In genomic region chr17:247767-248166, GRCh38 we compare ENCODE assay signal across 23 cellular contexts.
DNase-seq lines count a peak whose midpoint lies in the region; ATAC-seq and TF ChIP-seq lines count a peak whose summit lies in the region.
"Had no signal": no experiment of that assay in that cellular context is flagged by ENCODE, and none has a peak within 500 bp of the region (broad histone marks: within the 10 kb centered on the region; RNA-seq: fewer than 3 reads in every experiment).

No MANE protein-coding gene starts in this region.

- intact Hi-C loops in transverse colon (cut with DNase I; ENCODE audit: low total_unique reads): loop anchor here (2.0 kb wide), 1 partner anchor 57 kb away; no protein-coding TSS in a partner anchor

- no peaks in the 10 kb centered on the region for H3K27me3 Mint-ChIP-seq in activated naive CD8-positive, alpha-beta T cell treated with anti-CD3 and anti-CD28 coated beads, Interleukin-2, amount 10 ng/mL, durations not matched to agents 7 days and 5 days
- no peaks in the 10 kb centered on the region for H3K27me3 Mint-ChIP-seq in activated naive CD8-positive, alpha-beta T cell treated with anti-CD3 and anti-CD28 coated beads for 36 hours
- no peaks in the 10 kb centered on the region for H3K27me3 Mint-ChIP-seq in effector memory CD8-positive, alpha-beta T cell
- H3K27me3 Mint-ChIP-seq: stimulated activated naive CD8-positive, alpha-beta T cell treated with anti-CD3 and anti-CD28 coated beads, Interleukin-15, amount 100 ng/mL, for 72 hours had no signal

- H3K27me3 ChIP-seq in transverse colon: no peaks in the 10 kb centered on the region

- no peak overlapping the region for H3K27ac Mint-ChIP-seq in activated naive CD8-positive, alpha-beta T cell treated with anti-CD3 and anti-CD28 coated beads, Interleukin-2, amount 10 ng/mL, durations not matched to agents 7 days and 5 days
- no peak overlapping the region for H3K27ac Mint-ChIP-seq in activated naive CD8-positive, alpha-beta T cell treated with anti-CD3 and anti-CD28 coated beads for 36 hours
- H3K27ac Mint-ChIP-seq in effector memory CD8-positive, alpha-beta T cell: peak overlapping the region; percentile 62 to 74
- H3K27ac Mint-ChIP-seq: activated naive CD4-positive, alpha-beta T cell treated with anti-CD3 and anti-CD28 coated beads, Interleukin-2, amount 50 U/mL, for 72 hours had no signal

- TF ChIP-seq CTCF in transverse colon (IDR thresholded peaks at IDR 0.05): no peak

- H3K9me3 Mint-ChIP-seq in activated naive CD8-positive, alpha-beta T cell treated with anti-CD3 and anti-CD28 coated beads, Interleukin-2, amount 10 ng/mL, durations not matched to agents 7 days and 5 days: peaks cover 4% of the 10 kb centered on the region
- H3K9me3 Mint-ChIP-seq in activated naive CD8-positive, alpha-beta T cell treated with anti-CD3 and anti-CD28 coated beads for 36 hours: no peaks in the 10 kb centered on the region
- no peaks in the 10 kb centered on the region for H3K9me3 Mint-ChIP-seq in effector memory CD8-positive, alpha-beta T cell

- H3K36me3 Mint-ChIP-seq in activated naive CD8-positive, alpha-beta T cell treated with anti-CD3 and anti-CD28 coated beads, Interleukin-2, amount 10 ng/mL, durations not matched to agents 7 days and 5 days: no peaks in the 10 kb centered on the region
- H3K36me3 Mint-ChIP-seq in activated naive CD8-positive, alpha-beta T cell treated with anti-CD3 and anti-CD28 coated beads for 36 hours: no peaks in the 10 kb centered on the region
- H3K36me3 Mint-ChIP-seq in effector memory CD8-positive, alpha-beta T cell (ENCODE audit: insufficient read depth): no peaks in the 10 kb centered on the region
- H3K36me3 Mint-ChIP-seq: activated naive CD4-positive, alpha-beta T cell treated with anti-CD3 and anti-CD28 coated beads, Interleukin-2, amount 50 U/mL, for 72 hours had no signal

- peak; percentile 19 for DNase-seq in activated naive CD8-positive, alpha-beta T cell treated with anti-CD3 and anti-CD28 coated beads, Interleukin-2, amount 10 ng/mL, durations not matched to agents 7 days and 5 days
- DNase-seq in activated naive CD8-positive, alpha-beta T cell treated with anti-CD3 and anti-CD28 coated beads for 36 hours: no peak
- DNase-seq in effector memory CD8-positive, alpha-beta T cell: no peak
- DNase-seq in mucosa of gallbladder (ENCODE audit: low spot score): peak; percentile 32
- DNase-seq in transverse colon: peak; percentile 7
- DNase-seq in NCI-H1105 (lab: John Stamatoyannopoulos, UW): no peak
- DNase-seq: activated CD4-positive, alpha-beta T cell treated with anti-CD3 and anti-CD28 coated beads, Interleukin-2, amount 50 U/mL, for 48 hours; activated T-cell treated with anti-CD3 and anti-CD28 coated beads, Interleukin-2, amount 50 U/mL, for 1 hour; C1 segment of cervical spinal cord; H7; hypothalamus; Karpas-422; NCI-H1048; NCI-H2081; RPMI8226; stimulated activated CD4-positive, alpha-beta T cell treated with anti-CD3 and anti-CD28 coated beads, Interleukin-2, amount 100 ng/mL, for 24 hours had no signal

- WGBS in transverse colon (ENCODE audit: low coverage in 1 of 2), 2 donors: 66% methylated on average over 8 of the region's 8 CpGs; no CpG with 5 or more reads in 1 of the 2 donors

- ATAC-seq in activated naive CD8-positive, alpha-beta T cell treated with anti-CD3 and anti-CD28 coated beads, Interleukin-2, amount 10 ng/mL, durations not matched to agents 7 days and 5 days (ENCODE audit: low read depth): no peak
- no peak for ATAC-seq in effector memory CD8-positive, alpha-beta T cell (replicated peaks)
- ATAC-seq in GM19467 (IDR thresholded peaks at IDR 0.05; ENCODE audit: unreplicated experiment): no peak
- no peak for ATAC-seq in HG03108 (IDR thresholded peaks at IDR 0.05; ENCODE audit: unreplicated experiment)
- ATAC-seq: activated naive CD4-positive, alpha-beta T cell treated with anti-CD3 and anti-CD28 coated beads, Interleukin-2, amount 50 U/mL, for 72 hours; GM12878; stimulated activated naive CD8-positive, alpha-beta T cell treated with anti-CD3 and anti-CD28 coated beads, Interleukin-15, amount 100 ng/mL, for 72 hours had no signal

- in situ Hi-C loops in transverse colon (cut with MboI; ENCODE audit: low pct_ligation_motif_present in 1 of 4, low pct_unique_long_range_greater_than_20kb in 1 of 4, low sequenced_read_pairs in 3 of 4): no loop called here

- H3K4me3 ChIP-seq in transverse colon: no peak overlapping the region
- H3K4me3 ChIP-seq: coronary artery, GM12878 had no signal

- no peak overlapping the region for H3K27ac ChIP-seq in transverse colon
- H3K27ac ChIP-seq: coronary artery, neutrophil had no signal

- no peak for TF ChIP-seq POLR2A in transverse colon (IDR thresholded peaks at IDR 0.05)

- POLR2A ChIA-PET in activated naive CD8-positive, alpha-beta T cell treated with anti-CD3 and anti-CD28 coated beads, Interleukin-2, amount 10 ng/mL, durations not matched to agents 7 days and 5 days (lab: Charles Lee): no interaction called here

- H3K36me3 ChIP-seq in transverse colon: no peaks in the 10 kb centered on the region

- TF ChIP-seq EP300 in transverse colon (IDR thresholded peaks at IDR 0.05; ENCODE audit: low read depth): no peak

- no peaks in the 10 kb centered on the region for H3K9me3 ChIP-seq in transverse colon
- H3K9me3 ChIP-seq: neutrophil had no signal

- no peak overlapping the region for H3K4me3 Mint-ChIP-seq in activated naive CD8-positive, alpha-beta T cell treated with anti-CD3 and anti-CD28 coated beads, Interleukin-2, amount 10 ng/mL, durations not matched to agents 7 days and 5 days
- no peak overlapping the region for H3K4me3 Mint-ChIP-seq in activated naive CD8-positive, alpha-beta T cell treated with anti-CD3 and anti-CD28 coated beads for 36 hours
- H3K4me3 Mint-ChIP-seq in effector memory CD8-positive, alpha-beta T cell: no peak overlapping the region
- H3K4me3 Mint-ChIP-seq: stimulated activated naive CD8-positive, alpha-beta T cell treated with anti-CD3 and anti-CD28 coated beads, Interleukin-15, amount 100 ng/mL, for 72 hours had no signal

- H3K4me1 Mint-ChIP-seq in activated naive CD8-positive, alpha-beta T cell treated with anti-CD3 and anti-CD28 coated beads, Interleukin-2, amount 10 ng/mL, durations not matched to agents 7 days and 5 days: no peaks in the 10 kb centered on the region
- no peaks in the 10 kb centered on the region for H3K4me1 Mint-ChIP-seq in activated naive CD8-positive, alpha-beta T cell treated with anti-CD3 and anti-CD28 coated beads for 36 hours
- peaks cover 0 to 6% of the 10 kb centered on the region in 2 donors for H3K4me1 Mint-ChIP-seq in effector memory CD8-positive, alpha-beta T cell (ENCODE audit: low read depth in 2 of 2)
- H3K4me1 Mint-ChIP-seq: stimulated activated naive CD8-positive, alpha-beta T cell treated with anti-CD3 and anti-CD28 coated beads, Interleukin-15, amount 100 ng/mL, for 72 hours had no signal

- H3K4me1 ChIP-seq in transverse colon: peaks cover 0 to 8% (median 3%) of the 10 kb centered on the region in 4 donors

Comparison
In these comparisons a context has a peak if more than half of its experiments do, and no peak if none do; other contexts are left out.
1. DNase-seq: peak in activated naive CD8-positive, alpha-beta T cell treated with anti-CD3 and anti-CD28 coated beads, Interleukin-2, amount 10 ng/mL, durations not matched to agents 7 days and 5 days (single experiment), mucosa of gallbladder (single experiment) and transverse colon (single experiment); none in activated naive CD8-positive, alpha-beta T cell treated with anti-CD3 and anti-CD28 coated beads for 36 hours (single experiment), effector memory CD8-positive, alpha-beta T cell (0 of 3) and NCI-H1105 (single experiment).
2. H3K27ac Mint-ChIP-seq: peak in effector memory CD8-positive, alpha-beta T cell (2 of 2); none in activated naive CD8-positive, alpha-beta T cell treated with anti-CD3 and anti-CD28 coated beads, Interleukin-2, amount 10 ng/mL, durations not matched to agents 7 days and 5 days (single experiment) and activated naive CD8-positive, alpha-beta T cell treated with anti-CD3 and anti-CD28 coated beads for 36 hours (single experiment).